9 cellular contexts compared by ENCODE assay signal in the genomic region with DNA sequence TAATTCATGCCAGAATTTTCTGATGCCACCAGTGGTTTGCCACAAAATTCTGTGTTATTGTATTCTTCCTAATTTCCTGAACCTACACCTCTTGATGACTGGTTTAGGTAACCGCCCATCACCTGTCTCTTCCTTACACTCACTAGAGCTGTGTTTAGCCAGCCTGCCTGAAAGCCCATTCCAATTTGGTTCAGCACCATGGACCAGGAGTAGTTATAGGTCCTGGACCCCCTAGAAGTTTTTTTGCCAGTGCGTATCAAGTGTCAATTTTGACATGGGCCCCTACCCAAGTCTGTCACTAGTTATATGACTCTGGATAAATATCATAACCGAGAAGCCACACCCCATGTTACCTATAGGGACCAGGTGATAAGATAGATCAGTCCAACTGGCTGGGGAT.
"Had no signal": no experiment of that assay in that cellular context is flagged by ENCODE, and none has a peak within 500 bp of the region (broad histone marks: within the 10 kb centered on the region; RNA-seq: fewer than 3 reads in every experiment).

No MANE protein-coding gene starts in this region.

- H3K4me1 ChIP-seq: HAP-1 had no signal

- H3K4me2 ChIP-seq: KMS-11 had no signal

- FAIRE-seq: HepG2 had no signal

- H3K4me3 ChIP-seq: HAP-1 had no signal

- H3K9me3 ChIP-seq: HAP-1 had no signal

- H3K9ac ChIP-seq: KMS-11 had no signal

- DNase-seq: GOT3, H7, Karpas-422, KBM-7 had no signal

- ATAC-seq: HCT116, HepG2 had no signal

- H3K36me3 ChIP-seq: HAP-1 had no signal

- H3K27ac ChIP-seq: HL-60, KMS-11 had no signal
